2 cellular contexts compared by ENCODE assay signal in the genomic region with DNA sequence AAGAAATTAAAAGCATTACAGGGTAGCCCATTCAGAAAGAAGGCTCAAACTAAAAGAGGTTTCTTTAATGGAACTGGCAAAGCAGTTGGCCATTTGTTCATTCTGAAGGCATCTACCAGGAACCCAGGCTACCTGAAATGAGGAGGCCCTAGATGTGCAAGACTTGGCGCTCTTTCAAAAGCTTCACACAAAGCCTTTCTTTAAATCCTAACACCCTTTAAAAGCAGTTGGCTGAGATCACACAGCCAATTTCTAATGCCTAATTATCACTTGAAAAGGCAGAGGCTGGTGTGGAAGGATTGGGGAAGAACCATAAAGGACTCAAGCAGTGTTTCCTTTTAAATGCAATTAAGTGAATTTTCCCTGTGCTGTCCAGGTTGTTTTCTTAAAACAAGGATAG.
TF ChIP-seq lines count a peak whose summit lies in the region.

No MANE protein-coding gene starts in this region.

TF ChIP-seq in GM23338, 12 proteins besides CTCF, POLR2A, EP300 and RAD21 (continued from another document):
- TF ChIP-seq, protein P1, sequence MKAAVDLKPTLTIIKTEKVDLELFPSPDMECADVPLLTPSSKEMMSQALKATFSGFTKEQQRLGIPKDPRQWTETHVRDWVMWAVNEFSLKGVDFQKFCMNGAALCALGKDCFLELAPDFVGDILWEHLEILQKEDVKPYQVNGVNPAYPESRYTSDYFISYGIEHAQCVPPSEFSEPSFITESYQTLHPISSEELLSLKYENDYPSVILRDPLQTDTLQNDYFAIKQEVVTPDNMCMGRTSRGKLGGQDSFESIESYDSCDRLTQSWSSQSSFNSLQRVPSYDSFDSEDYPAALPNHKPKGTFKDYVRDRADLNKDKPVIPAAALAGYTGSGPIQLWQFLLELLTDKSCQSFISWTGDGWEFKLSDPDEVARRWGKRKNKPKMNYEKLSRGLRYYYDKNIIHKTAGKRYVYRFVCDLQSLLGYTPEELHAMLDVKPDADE (IDR thresholded peaks at IDR 0.05): no peak
- peak; percentile 85; the same call in 1 of the 2 replicates for TF ChIP-seq ZNF114 (CRISPR knock-in tag; IDR thresholded peaks at IDR 0.05)

TF ChIP-seq in HepG2, 621 proteins besides CTCF, POLR2A, EP300 and RAD21 (continued from another document):
- TF ChIP-seq, protein P2, sequence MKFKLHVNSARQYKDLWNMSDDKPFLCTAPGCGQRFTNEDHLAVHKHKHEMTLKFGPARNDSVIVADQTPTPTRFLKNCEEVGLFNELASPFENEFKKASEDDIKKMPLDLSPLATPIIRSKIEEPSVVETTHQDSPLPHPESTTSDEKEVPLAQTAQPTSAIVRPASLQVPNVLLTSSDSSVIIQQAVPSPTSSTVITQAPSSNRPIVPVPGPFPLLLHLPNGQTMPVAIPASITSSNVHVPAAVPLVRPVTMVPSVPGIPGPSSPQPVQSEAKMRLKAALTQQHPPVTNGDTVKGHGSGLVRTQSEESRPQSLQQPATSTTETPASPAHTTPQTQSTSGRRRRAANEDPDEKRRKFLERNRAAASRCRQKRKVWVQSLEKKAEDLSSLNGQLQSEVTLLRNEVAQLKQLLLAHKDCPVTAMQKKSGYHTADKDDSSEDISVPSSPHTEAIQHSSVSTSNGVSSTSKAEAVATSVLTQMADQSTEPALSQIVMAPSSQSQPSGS (CRISPR knock-in tag; IDR thresholded peaks at IDR 0.05): no peak
- TF ChIP-seq, protein P3, sequence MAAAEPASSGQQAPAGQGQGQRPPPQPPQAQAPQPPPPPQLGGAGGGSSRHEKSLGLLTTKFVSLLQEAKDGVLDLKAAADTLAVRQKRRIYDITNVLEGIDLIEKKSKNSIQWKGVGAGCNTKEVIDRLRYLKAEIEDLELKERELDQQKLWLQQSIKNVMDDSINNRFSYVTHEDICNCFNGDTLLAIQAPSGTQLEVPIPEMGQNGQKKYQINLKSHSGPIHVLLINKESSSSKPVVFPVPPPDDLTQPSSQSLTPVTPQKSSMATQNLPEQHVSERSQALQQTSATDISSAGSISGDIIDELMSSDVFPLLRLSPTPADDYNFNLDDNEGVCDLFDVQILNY (CRISPR knock-in tag; conservative IDR thresholded peaks at IDR 0.05): no peak
- TF ChIP-seq ZBTB21 (CRISPR knock-in tag; IDR thresholded peaks at IDR 0.05): no peak
- no peak for TF ChIP-seq PAWR (CRISPR knock-in tag; IDR thresholded peaks at IDR 0.05; ENCODE audit: borderline replicate concordance)
- TF ChIP-seq, protein P4, sequence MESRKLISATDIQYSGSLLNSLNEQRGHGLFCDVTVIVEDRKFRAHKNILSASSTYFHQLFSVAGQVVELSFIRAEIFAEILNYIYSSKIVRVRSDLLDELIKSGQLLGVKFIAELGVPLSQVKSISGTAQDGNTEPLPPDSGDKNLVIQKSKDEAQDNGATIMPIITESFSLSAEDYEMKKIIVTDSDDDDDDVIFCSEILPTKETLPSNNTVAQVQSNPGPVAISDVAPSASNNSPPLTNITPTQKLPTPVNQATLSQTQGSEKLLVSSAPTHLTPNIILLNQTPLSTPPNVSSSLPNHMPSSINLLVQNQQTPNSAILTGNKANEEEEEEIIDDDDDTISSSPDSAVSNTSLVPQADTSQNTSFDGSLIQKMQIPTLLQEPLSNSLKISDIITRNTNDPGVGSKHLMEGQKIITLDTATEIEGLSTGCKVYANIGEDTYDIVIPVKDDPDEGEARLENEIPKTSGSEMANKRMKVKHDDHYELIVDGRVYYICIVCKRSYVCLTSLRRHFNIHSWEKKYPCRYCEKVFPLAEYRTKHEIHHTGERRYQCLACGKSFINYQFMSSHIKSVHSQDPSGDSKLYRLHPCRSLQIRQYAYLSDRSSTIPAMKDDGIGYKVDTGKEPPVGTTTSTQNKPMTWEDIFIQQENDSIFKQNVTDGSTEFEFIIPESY (CRISPR knock-in tag; IDR thresholded peaks at IDR 0.05): no peak
- no peak for TF ChIP-seq ATF7-NPFF (CRISPR knock-in tag; IDR thresholded peaks at IDR 0.05; ENCODE audit: low read depth)
- TF ChIP-seq SP2 (CRISPR knock-in tag; IDR thresholded peaks at IDR 0.05): no peak
